In genomic region chr22:42794551-42795510, GRCh38 we compare ENCODE assay signal across 16 cellular contexts.
A peak's percentile ranks its signal among the peaks of the same experiment; 100 is the strongest.
DNase-seq lines count a peak whose midpoint lies in the region; ATAC-seq and TF ChIP-seq lines count a peak whose summit lies in the region.
"Had no signal": no experiment of that assay in that cellular context is flagged by ENCODE, and none has a peak within 500 bp of the region (broad histone marks: within the 10 kb centered on the region; RNA-seq: fewer than 3 reads in every experiment).

No MANE protein-coding gene starts in this region.

- peak overlapping the region; percentile 41 for H3K27ac Mint-ChIP-seq in CD8-positive, alpha-beta T cell
- H3K27ac Mint-ChIP-seq in progenitor cell of endocrine pancreas: peak overlapping the region; percentile 54

- intact Hi-C loops in CD8-positive, alpha-beta T cell (cut with DNase I, micrococcal nuclease): no loop called here

- POLR2A ChIA-PET in CD8-positive, alpha-beta T cell (lab: Charles Lee): no interaction called here

- H4K20me1 ChIP-seq in OCI-LY3 (ENCODE audit: insufficient read depth, low read length): peaks cover 3% of the 10 kb centered on the region; the same call in 1 of the 2 replicates
- H4K20me1 ChIP-seq in MM.1S (ENCODE audit: insufficient read depth, low read length): no peaks in the 10 kb centered on the region

- H3K4me3 Mint-ChIP-seq in CD8-positive, alpha-beta T cell: no peak overlapping the region
- H3K4me3 Mint-ChIP-seq in progenitor cell of endocrine pancreas (ENCODE audit: low read depth): no peak overlapping the region

- no peaks in the 10 kb centered on the region for H3F3A ChIP-seq in MM.1S (ENCODE audit: insufficient read depth, low read length)

- H2AFZ ChIP-seq in OCI-LY3 (ENCODE audit: low read depth, low read length) (no peak overlapping the region), MM.1S (ENCODE audit: low read length) (no peak overlapping the region)
- H2AFZ ChIP-seq: parathyroid adenoma had no signal

- CTCF ChIA-PET in CD8-positive, alpha-beta T cell (lab: Charles Lee): interaction anchor here (0.6 kb wide), 1 partner anchor 14 kb away, joined by 4 read pairs; no protein-coding TSS in a partner anchor

- H3K27ac ChIP-seq in CD8-positive, alpha-beta T cell (ENCODE audit: low read depth, low read length): no peak overlapping the region
- H3K27ac ChIP-seq in OCI-LY3 (ENCODE audit: low read length): no peak overlapping the region
- no peak overlapping the region for H3K27ac ChIP-seq in MM.1S (ENCODE audit: low read length)
- H3K27ac ChIP-seq: parathyroid adenoma had no signal

- no peaks in the 10 kb centered on the region for H3K9me3 Mint-ChIP-seq in CD8-positive, alpha-beta T cell
- no peaks in the 10 kb centered on the region for H3K9me3 Mint-ChIP-seq in progenitor cell of endocrine pancreas (ENCODE audit: low read depth)

- no peaks in the 10 kb centered on the region for H3K4me1 Mint-ChIP-seq in CD8-positive, alpha-beta T cell (ENCODE audit: low read depth)
- no peaks in the 10 kb centered on the region for H3K4me1 Mint-ChIP-seq in progenitor cell of endocrine pancreas (ENCODE audit: low read depth)

- TF ChIP-seq CTCF in CD8-positive, alpha-beta T cell (IDR thresholded peaks at IDR 0.05): no peak
- 0 out of 2 replicates have a peak, but pooled peaks have one; percentile 4 for TF ChIP-seq CTCF in OCI-LY3 (IDR thresholded peaks at IDR 0.05; ENCODE audit: low read depth, low read length)
- TF ChIP-seq CTCF in fibroblast of mammary gland (conservative IDR thresholded peaks at IDR 0.05; ENCODE audit: control insufficient read depth, insufficient read depth, low read depth, low read length): peak; percentile 9
- TF ChIP-seq CTCF in progenitor cell of endocrine pancreas (IDR thresholded peaks at IDR 0.05; ENCODE audit: unreplicated experiment): no peak
- no peak for TF ChIP-seq CTCF in MM.1S (IDR thresholded peaks at IDR 0.05; ENCODE audit: low read length)

- peaks cover 37% of the 10 kb centered on the region for H3K36me3 Mint-ChIP-seq in CD8-positive, alpha-beta T cell
- peaks cover 6% of the 10 kb centered on the region for H3K36me3 Mint-ChIP-seq in progenitor cell of endocrine pancreas (ENCODE audit: insufficient read depth)

- H3K79me2 ChIP-seq in OCI-LY3 (ENCODE audit: low read length): no peaks in the 10 kb centered on the region
- no peaks in the 10 kb centered on the region for H3K79me2 ChIP-seq in MM.1S (ENCODE audit: low read length)
- H3K79me2 ChIP-seq: parathyroid adenoma had no signal

- no peaks in the 10 kb centered on the region for H3K9me2 ChIP-seq in MM.1S (replicated peaks; ENCODE audit: insufficient read depth, low read length)

- H3K36me3 ChIP-seq in CD8-positive, alpha-beta T cell (ENCODE audit: insufficient read depth, low read length): peaks cover 6% of the 10 kb centered on the region
- peaks cover 4% of the 10 kb centered on the region for H3K36me3 ChIP-seq in OCI-LY3 (replicated peaks; ENCODE audit: low read depth, low read length)
- no peaks in the 10 kb centered on the region for H3K36me3 ChIP-seq in MM.1S (replicated peaks; ENCODE audit: insufficient read depth, low read length)

- DNase-seq in CD8-positive, alpha-beta T cell: no peak
- DNase-seq in fibroblast of mammary gland (ENCODE audit: low read depth) (no peak), progenitor cell of endocrine pancreas (ENCODE audit: low spot score, unreplicated experiment) (no peak), NCI-H1092 (lab: John Stamatoyannopoulos, UW) (no peak), MM.1S (no peak), middle frontal gyrus (ENCODE audit: extremely low spot score, low spot score) (no peak)
- DNase-seq: activated T-cell treated with anti-CD3 and anti-CD28 coated beads, Interleukin-2, amount 50 U/mL, for 48 hours; GF-D8; mammary epithelial cell; NCI-H2081; stimulated activated CD4-positive, alpha-beta T cell treated with anti-CD3 and anti-CD28 coated beads, Interleukin-1b, Interleukin-23, amount 100 ng/mL, for 48 hours; stimulated activated naive CD4-positive, alpha-beta T cell treated with Interleukin-2 at 50 U/mL for 16 hours; SW 1271 had no signal

- H3K9ac ChIP-seq in OCI-LY3 (ENCODE audit: low read length) (no peak overlapping the region), MM.1S (ENCODE audit: low read length) (no peak overlapping the region)
- H3K9ac ChIP-seq: parathyroid adenoma had no signal

- H3K27me3 Mint-ChIP-seq in CD8-positive, alpha-beta T cell (ENCODE audit: low read depth): no peaks in the 10 kb centered on the region
- no peaks in the 10 kb centered on the region for H3K27me3 Mint-ChIP-seq in progenitor cell of endocrine pancreas

- no peaks in the 10 kb centered on the region for H3K27me3 ChIP-seq in CD8-positive, alpha-beta T cell (ENCODE audit: insufficient read depth, low read length)
- H3K27me3 ChIP-seq in OCI-LY3 (ENCODE audit: low read depth, low read length) (no peaks in the 10 kb centered on the region), MM.1S (replicated peaks; ENCODE audit: insufficient read depth, low read length) (no peaks in the 10 kb centered on the region)

- H3K4me1 ChIP-seq in CD8-positive, alpha-beta T cell (ENCODE audit: insufficient read depth, low read length): no peaks in the 10 kb centered on the region
- H3K4me1 ChIP-seq in OCI-LY3 (ENCODE audit: low read length) (no peaks in the 10 kb centered on the region), MM.1S (ENCODE audit: low read length) (no peaks in the 10 kb centered on the region)
- H3K4me1 ChIP-seq: parathyroid adenoma had no signal

- no peak overlapping the region for H3K4me3 ChIP-seq in CD8-positive, alpha-beta T cell (ENCODE audit: low read depth, low read length)
- H3K4me3 ChIP-seq in OCI-LY3 (ENCODE audit: low read length) (no peak overlapping the region), fibroblast of mammary gland (ENCODE audit: control insufficient read depth, low read depth, low read length) (no peak overlapping the region), MM.1S (ENCODE audit: low read length) (no peak overlapping the region)

- ATAC-seq in CD8-positive, alpha-beta T cell: no peak
- ATAC-seq in HG02571 (IDR thresholded peaks at IDR 0.05; ENCODE audit: unreplicated experiment): no peak

- H3K4me2 ChIP-seq in OCI-LY3 (ENCODE audit: low read length) (no peak overlapping the region), MM.1S (ENCODE audit: low read depth, low read length) (no peak overlapping the region)

- no peaks in the 10 kb centered on the region for H3K9me3 ChIP-seq in CD8-positive, alpha-beta T cell (ENCODE audit: low read length)
- H3K9me3 ChIP-seq in OCI-LY3 (ENCODE audit: insufficient read depth, low read length) (no peaks in the 10 kb centered on the region), MM.1S (replicated peaks; ENCODE audit: insufficient read depth, low read length) (no peaks in the 10 kb centered on the region)

Comparison
In these comparisons a context has a peak if more than half of its experiments do, and no peak if none do; other contexts are left out.
1. CTCF ChIP-seq: peak in OCI-LY3 (single experiment) and fibroblast of mammary gland (single experiment); none in CD8-positive, alpha-beta T cell (single experiment), progenitor cell of endocrine pancreas (single experiment) and MM.1S (single experiment).